1 cellular context compared by ENCODE assay signal in the genomic region with DNA sequence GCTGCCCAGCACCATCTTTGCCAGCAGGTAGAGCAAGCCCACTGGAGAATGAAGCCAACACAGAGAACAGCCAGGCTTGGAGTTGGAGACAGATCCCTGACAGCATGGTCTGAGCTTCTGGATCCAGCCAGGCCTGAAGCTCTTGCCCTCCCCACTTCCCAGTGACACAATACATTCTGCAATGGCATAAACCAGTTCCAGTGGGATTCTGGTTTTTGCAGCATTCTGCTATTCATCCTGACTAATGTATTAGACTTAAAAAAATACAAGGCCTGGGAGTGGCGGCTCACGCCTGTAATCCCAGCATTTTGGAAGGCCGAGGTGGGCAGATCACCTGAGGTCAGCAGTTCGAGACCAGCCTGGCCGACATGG.
TF ChIP-seq lines count a peak whose summit lies in the region.

No MANE protein-coding gene starts in this region.

TF ChIP-seq in K562, 482 proteins besides CTCF, POLR2A, EP300 and RAD21 (continued from another document):
- TF ChIP-seq, protein P1, sequence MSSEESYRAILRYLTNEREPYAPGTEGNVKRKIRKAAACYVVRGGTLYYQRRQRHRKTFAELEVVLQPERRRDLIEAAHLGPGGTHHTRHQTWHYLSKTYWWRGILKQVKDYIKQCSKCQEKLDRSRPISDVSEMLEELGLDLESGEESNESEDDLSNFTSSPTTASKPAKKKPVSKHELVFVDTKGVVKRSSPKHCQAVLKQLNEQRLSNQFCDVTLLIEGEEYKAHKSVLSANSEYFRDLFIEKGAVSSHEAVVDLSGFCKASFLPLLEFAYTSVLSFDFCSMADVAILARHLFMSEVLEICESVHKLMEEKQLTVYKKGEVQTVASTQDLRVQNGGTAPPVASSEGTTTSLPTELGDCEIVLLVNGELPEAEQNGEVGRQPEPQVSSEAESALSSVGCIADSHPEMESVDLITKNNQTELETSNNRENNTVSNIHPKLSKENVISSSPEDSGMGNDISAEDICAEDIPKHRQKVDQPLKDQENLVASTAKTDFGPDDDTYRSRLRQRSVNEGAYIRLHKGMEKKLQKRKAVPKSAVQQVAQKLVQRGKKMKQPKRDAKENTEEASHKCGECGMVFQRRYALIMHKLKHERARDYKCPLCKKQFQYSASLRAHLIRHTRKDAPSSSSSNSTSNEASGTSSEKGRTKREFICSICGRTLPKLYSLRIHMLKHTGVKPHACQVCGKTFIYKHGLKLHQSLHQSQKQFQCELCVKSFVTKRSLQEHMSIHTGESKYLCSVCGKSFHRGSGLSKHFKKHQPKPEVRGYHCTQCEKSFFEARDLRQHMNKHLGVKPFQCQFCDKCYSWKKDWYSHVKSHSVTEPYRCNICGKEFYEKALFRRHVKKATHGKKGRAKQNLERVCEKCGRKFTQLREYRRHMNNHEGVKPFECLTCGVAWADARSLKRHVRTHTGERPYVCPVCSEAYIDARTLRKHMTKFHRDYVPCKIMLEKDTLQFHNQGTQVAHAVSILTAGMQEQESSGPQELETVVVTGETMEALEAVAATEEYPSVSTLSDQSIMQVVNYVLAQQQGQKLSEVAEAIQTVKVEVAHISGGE (CRISPR knock-in tag; IDR thresholded peaks at IDR 0.05), result no peak
- TF ChIP-seq, protein P2, sequence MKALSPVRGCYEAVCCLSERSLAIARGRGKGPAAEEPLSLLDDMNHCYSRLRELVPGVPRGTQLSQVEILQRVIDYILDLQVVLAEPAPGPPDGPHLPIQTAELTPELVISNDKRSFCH (CRISPR knock-in tag; IDR thresholded peaks at IDR 0.05), result no peak
- TF ChIP-seq, protein P2 (tag; IDR thresholded peaks at IDR 0.05), result no peak
- TF ChIP-seq, protein P3, sequence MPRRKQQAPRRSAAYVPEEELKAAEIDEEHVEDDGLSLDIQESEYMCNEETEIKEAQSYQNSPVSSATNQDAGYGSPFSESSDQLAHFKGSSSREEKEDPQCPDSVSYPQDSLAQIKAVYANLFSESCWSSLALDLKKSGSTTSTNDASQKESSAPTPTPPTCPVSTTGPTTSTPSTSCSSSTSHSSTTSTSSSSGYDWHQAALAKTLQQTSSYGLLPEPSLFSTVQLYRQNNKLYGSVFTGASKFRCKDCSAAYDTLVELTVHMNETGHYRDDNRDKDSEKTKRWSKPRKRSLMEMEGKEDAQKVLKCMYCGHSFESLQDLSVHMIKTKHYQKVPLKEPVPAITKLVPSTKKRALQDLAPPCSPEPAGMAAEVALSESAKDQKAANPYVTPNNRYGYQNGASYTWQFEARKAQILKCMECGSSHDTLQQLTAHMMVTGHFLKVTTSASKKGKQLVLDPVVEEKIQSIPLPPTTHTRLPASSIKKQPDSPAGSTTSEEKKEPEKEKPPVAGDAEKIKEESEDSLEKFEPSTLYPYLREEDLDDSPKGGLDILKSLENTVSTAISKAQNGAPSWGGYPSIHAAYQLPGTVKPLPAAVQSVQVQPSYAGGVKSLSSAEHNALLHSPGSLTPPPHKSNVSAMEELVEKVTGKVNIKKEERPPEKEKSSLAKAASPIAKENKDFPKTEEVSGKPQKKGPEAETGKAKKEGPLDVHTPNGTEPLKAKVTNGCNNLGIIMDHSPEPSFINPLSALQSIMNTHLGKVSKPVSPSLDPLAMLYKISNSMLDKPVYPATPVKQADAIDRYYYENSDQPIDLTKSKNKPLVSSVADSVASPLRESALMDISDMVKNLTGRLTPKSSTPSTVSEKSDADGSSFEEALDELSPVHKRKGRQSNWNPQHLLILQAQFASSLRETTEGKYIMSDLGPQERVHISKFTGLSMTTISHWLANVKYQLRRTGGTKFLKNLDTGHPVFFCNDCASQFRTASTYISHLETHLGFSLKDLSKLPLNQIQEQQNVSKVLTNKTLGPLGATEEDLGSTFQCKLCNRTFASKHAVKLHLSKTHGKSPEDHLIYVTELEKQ (CRISPR knock-in tag; IDR thresholded peaks at IDR 0.05), result no peak
- TF ChIP-seq SMARCA5 (IDR thresholded peaks at IDR 0.05) (no peak), GTF2E2 (tag; IDR thresholded peaks at IDR 0.05) (peak; percentile 36; the same call in 1 of the 2 replicates), ESRRA (IDR thresholded peaks at IDR 0.05; ENCODE audit: borderline replicate concordance, low read depth) (no peak), ATF7 (IDR thresholded peaks at IDR 0.05) (no peak), ZNF165 (CRISPR knock-in tag; IDR thresholded peaks at IDR 0.05; ENCODE audit: borderline replicate concordance) (0 out of 2 replicates have a peak, but pooled peaks have one; percentile 23), POLR2G (IDR thresholded peaks at IDR 0.05; ENCODE audit: low read depth, low read length) (no peak), KAT8 (IDR thresholded peaks at IDR 0.05; ENCODE audit: low read depth) (no peak), PTBP1 (IDR thresholded peaks at IDR 0.05; ENCODE audit: low read depth, low read length) (no peak)
- TF ChIP-seq, protein P4, sequence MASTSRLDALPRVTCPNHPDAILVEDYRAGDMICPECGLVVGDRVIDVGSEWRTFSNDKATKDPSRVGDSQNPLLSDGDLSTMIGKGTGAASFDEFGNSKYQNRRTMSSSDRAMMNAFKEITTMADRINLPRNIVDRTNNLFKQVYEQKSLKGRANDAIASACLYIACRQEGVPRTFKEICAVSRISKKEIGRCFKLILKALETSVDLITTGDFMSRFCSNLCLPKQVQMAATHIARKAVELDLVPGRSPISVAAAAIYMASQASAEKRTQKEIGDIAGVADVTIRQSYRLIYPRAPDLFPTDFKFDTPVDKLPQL (IDR thresholded peaks at IDR 0.05; ENCODE audit: extremely low read depth, insufficient read length), result no peak
